7 cellular contexts compared by ENCODE assay signal in the genomic region with DNA sequence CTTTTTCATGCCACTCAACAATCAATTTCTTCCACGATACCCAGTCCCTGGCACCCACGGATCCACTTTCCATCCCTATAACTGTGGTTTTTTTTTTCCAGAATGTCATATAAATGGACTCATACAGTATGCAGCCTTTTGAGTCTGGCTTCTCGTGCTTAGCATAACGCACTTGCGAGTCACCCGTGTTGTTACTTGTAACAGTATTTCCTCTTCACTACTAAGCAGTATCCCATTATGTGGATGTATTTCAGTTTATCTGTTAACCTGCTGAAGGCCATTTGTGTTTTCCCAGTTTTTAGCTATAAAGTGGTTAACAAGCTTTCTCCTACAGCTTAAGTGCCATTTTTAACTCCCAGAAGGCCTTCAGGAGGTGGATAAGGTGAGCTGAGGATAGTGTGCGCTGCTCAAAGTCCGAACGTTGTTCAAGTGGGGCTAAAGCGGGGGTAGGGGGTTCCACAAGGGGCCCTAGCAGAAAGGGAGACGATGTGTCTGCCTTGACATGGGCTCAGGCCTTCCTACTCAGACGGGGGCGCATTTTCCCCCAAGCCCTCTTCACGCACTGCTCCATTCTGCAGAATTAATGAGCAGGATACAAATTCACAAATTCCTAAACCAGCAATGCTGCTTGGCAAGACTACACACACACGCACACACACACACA. TPM values are rescaled to one million over a fixed set of nuclear protein-coding genes. Genes with fewer than 3 reads are reported as not detected.
A peak's percentile ranks its signal among the peaks of the same experiment; 100 is the strongest.
DNase-seq lines count a peak whose midpoint lies in the region; ATAC-seq and TF ChIP-seq lines count a peak whose summit lies in the region.

No MANE protein-coding gene starts in this region.

- WGBS in ectodermal cell, 2 experiments: 10 to 13% methylated on average over 12 to 15 of the region's 15 CpGs
- WGBS in mesodermal cell (ENCODE audit: insufficient coverage in 2 of 2), 2 experiments: 9 to 20% methylated on average over 8 to 12 of the region's 15 CpGs

- peak; percentile 27 for DNase-seq in GM03348 (ENCODE audit: low spot score)
- DNase-seq in SJSA1 (ENCODE audit: low read depth in 1 of 2, low spot score in 2 of 2): no peak
- no peak for DNase-seq in upper lobe of right lung
- no peak for DNase-seq in NCI-H446 treated with DMSO at 0.1 percent for 48 hours (lab: John Stamatoyannopoulos, UW)

- H3K27ac ChIP-seq in SJSA1: peak overlapping the region; percentile 97
- H3K27ac ChIP-seq in ectodermal cell (ENCODE audit: insufficient read depth, low read depth, low read length, poor library complexity, severe bottlenecking): peak overlapping the region; percentile 79
- H3K27ac ChIP-seq in mesodermal cell (ENCODE audit: low read depth, low read length, severe bottlenecking): peak overlapping the region; percentile 95
- peak overlapping the region; percentile 98 for H3K27ac ChIP-seq in upper lobe of right lung

- TF ChIP-seq CTCF in upper lobe of right lung (IDR thresholded peaks at IDR 0.05): no peak

- H3K9me3 ChIP-seq in SJSA1 (replicated peaks) (no peaks in the 10 kb centered on the region), ectodermal cell (ENCODE audit: control insufficient read depth, low read length) (no peaks in the 10 kb centered on the region), mesodermal cell (ENCODE audit: control insufficient read depth, low read length) (no peaks in the 10 kb centered on the region), upper lobe of right lung (no peaks in the 10 kb centered on the region)

- peaks cover 29% of the 10 kb centered on the region for H3K36me3 ChIP-seq in SJSA1
- H3K36me3 ChIP-seq in ectodermal cell (ENCODE audit: control insufficient read depth, insufficient read depth, low read length): no peaks in the 10 kb centered on the region
- peaks cover 38% of the 10 kb centered on the region for H3K36me3 ChIP-seq in mesodermal cell (ENCODE audit: control insufficient read depth, insufficient read depth, low read length)
- H3K36me3 ChIP-seq in upper lobe of right lung: peaks cover 7% of the 10 kb centered on the region

- intact Hi-C loops in upper lobe of right lung (cut with DNase I): no loop called here

- H3K4me1 ChIP-seq in SJSA1 (replicated peaks): peaks cover 24% of the 10 kb centered on the region
- peaks cover 21% of the 10 kb centered on the region for H3K4me1 ChIP-seq in ectodermal cell (ENCODE audit: control insufficient read depth, insufficient read depth, low read length)
- H3K4me1 ChIP-seq in mesodermal cell (ENCODE audit: control insufficient read depth, insufficient read depth, low read length, poor library complexity, severe bottlenecking): peaks cover 17% of the 10 kb centered on the region
- peaks cover 51% of the 10 kb centered on the region for H3K4me1 ChIP-seq in upper lobe of right lung

- no peaks in the 10 kb centered on the region for H3K27me3 ChIP-seq in SJSA1 (replicated peaks)
- H3K27me3 ChIP-seq in ectodermal cell (ENCODE audit: control insufficient read depth, insufficient read depth, low read length, poor library complexity, severe bottlenecking): no peaks in the 10 kb centered on the region
- H3K27me3 ChIP-seq in upper lobe of right lung: no peaks in the 10 kb centered on the region

- ATAC-seq in HG02870 (IDR thresholded peaks at IDR 0.05; ENCODE audit: unreplicated experiment) (peak; percentile 7), upper lobe of right lung (no peak)

- H3K4me3 ChIP-seq in SJSA1: peak overlapping the region; percentile 91
- peak overlapping the region; percentile 86 for H3K4me3 ChIP-seq in ectodermal cell (ENCODE audit: insufficient read depth, low read depth, low read length)
- peak overlapping the region; percentile 82 for H3K4me3 ChIP-seq in mesodermal cell (ENCODE audit: extremely low read depth, insufficient read depth, low read length, poor library complexity, severe bottlenecking)
- peak overlapping the region; percentile 94 for H3K4me3 ChIP-seq in upper lobe of right lung

RNA-seq across cellular contexts. Expression of a gene that starts 0.8 kb away (rescaled TPM):
- 54.4 and 82.6 TPM in 2 replicates for total RNA-seq in SJSA1 (2014; rRNA removed; shearing (Covaris generic))
- 130 TPM for polyA plus RNA-seq in ectodermal cell (2013, experiment 1 of 4)
- 142 TPM for polyA plus RNA-seq in ectodermal cell (2013, experiment 2 of 4)
- polyA plus RNA-seq in ectodermal cell (2013, experiment 3 of 4): 91.0 TPM
- polyA plus RNA-seq in ectodermal cell (2013, experiment 4 of 4): 95.9 TPM
- polyA plus RNA-seq in mesodermal cell (2013, experiment 1 of 2): 89.4 TPM
- 86.7 TPM for polyA plus RNA-seq in mesodermal cell (2013, experiment 2 of 2)
- 205 TPM for total RNA-seq in upper lobe of right lung

RNA-seq across cellular contexts. Expression of a gene that starts 39.6 kb away (rescaled TPM):
- not detected in 2 replicates for total RNA-seq in SJSA1 (2014; rRNA removed; shearing (Covaris generic))
- polyA plus RNA-seq in ectodermal cell (2013, experiment 1 of 4): 1.3 TPM
- 1.5 TPM for polyA plus RNA-seq in ectodermal cell (2013, experiment 2 of 4)
- polyA plus RNA-seq in ectodermal cell (2013, experiment 3 of 4): 1.0 TPM
- polyA plus RNA-seq in ectodermal cell (2013, experiment 4 of 4): 1.3 TPM
- 0.26 TPM for polyA plus RNA-seq in mesodermal cell (2013, experiment 1 of 2)
- polyA plus RNA-seq in mesodermal cell (2013, experiment 2 of 2): 0.15 TPM
- not detected for total RNA-seq in upper lobe of right lung

RNA-seq across cellular contexts. Expression of a gene that starts 48.8 kb away (rescaled TPM):
- total RNA-seq in SJSA1 (2014; rRNA removed; shearing (Covaris generic)): 37.9 and 55.8 TPM in 2 replicates
- 94.1 TPM for polyA plus RNA-seq in ectodermal cell (2013, experiment 1 of 4)
- polyA plus RNA-seq in ectodermal cell (2013, experiment 2 of 4): 74.6 TPM
- polyA plus RNA-seq in ectodermal cell (2013, experiment 3 of 4): 86.7 TPM
- polyA plus RNA-seq in ectodermal cell (2013, experiment 4 of 4): 69.7 TPM
- 82.9 TPM for polyA plus RNA-seq in mesodermal cell (2013, experiment 1 of 2)
- polyA plus RNA-seq in mesodermal cell (2013, experiment 2 of 2): 81.8 TPM
- 93.5 TPM for total RNA-seq in upper lobe of right lung
